Comparison of ENCODE assay signal across 9 cellular contexts in genomic region chr17:75909051-75909811, GRCh38. TPM values are rescaled to one million over a fixed set of nuclear protein-coding genes. Genes with fewer than 3 reads are reported as not detected.
DNase-seq lines count a peak whose midpoint lies in the region; FAIRE-seq and TF ChIP-seq lines count a peak whose summit lies in the region.
"Had no signal": no experiment of that assay in that cellular context is flagged by ENCODE, and none has a peak within 500 bp of the region (broad histone marks: within the 10 kb centered on the region; RNA-seq: fewer than 3 reads in every experiment).

No MANE protein-coding gene starts in this region.

- intact Hi-C loops in mammary epithelial cell (cut with micrococcal nuclease) = loop anchor here (10.0 kb wide), 2 partner anchors 196 to 366 kb away; partner anchors contain the start of gene EXOC7
- intact Hi-C loops in thyroid gland (cut with DNase I) = loop anchor here (5.0 kb wide), 1 partner anchor 98 kb away; no protein-coding TSS in a partner anchor

- BruUV-seq in mammary epithelial cell (replicated peaks; lab: Mats Ljungman, UMichigan) = no TSS peak

- H3K4me2 ChIP-seq in Loucy (ENCODE audit: low read depth, low read length, poor library complexity, severe bottlenecking) = peak overlapping the region; percentile 68
- H3K4me2 ChIP-seq in mammary epithelial cell (ENCODE audit: insufficient read depth, low read depth, low read length) = peak overlapping the region; percentile 72

- TF ChIP-seq CTCF in Loucy (conservative IDR thresholded peaks at IDR 0.05; ENCODE audit: low read length) = no peak
- no peak for TF ChIP-seq CTCF in mammary epithelial cell (conservative IDR thresholded peaks at IDR 0.05 in 1 of 2, IDR thresholded peaks at IDR 0.05 in 1 of 2; ENCODE audit: extremely low read depth in 1 of 2, insufficient read depth in 1 of 2, low read depth in 1 of 2, low read length in 2 of 2)
- TF ChIP-seq CTCF in thyroid gland (IDR thresholded peaks at IDR 0.05) = no peak

- H3K79me2 ChIP-seq in Loucy (ENCODE audit: insufficient read depth, low read length) (peaks cover 4% of the 10 kb centered on the region), mammary epithelial cell (ENCODE audit: insufficient read depth, low read length) (peaks cover 3% of the 10 kb centered on the region)

- H3K27me3 ChIP-seq in Loucy (ENCODE audit: insufficient read depth, low read length, poor library complexity, severe bottlenecking) = no peaks in the 10 kb centered on the region
- no peaks in the 10 kb centered on the region for H3K27me3 ChIP-seq in mammary epithelial cell (ENCODE audit: insufficient read depth, low read length)
- H3K27me3 ChIP-seq in thyroid gland = no peaks in the 10 kb centered on the region

- 53% methylated on average over 14 of the region's 14 CpGs for WGBS in mammary epithelial cell (ENCODE audit: low coverage, missing lambda C conversion rate)
- WGBS in thyroid gland, 2 donors = 74 to 75% methylated on average over 9 to 13 of the region's 14 CpGs

- H2AFZ ChIP-seq in Loucy (ENCODE audit: low read length) (peak overlapping the region; percentile 49; the same call in 1 of the 2 replicates), mammary epithelial cell (ENCODE audit: low read depth, low read length) (peak overlapping the region; percentile 72)

- H3K4me3 ChIP-seq in Loucy (ENCODE audit: low read length, poor library complexity, severe bottlenecking) = peak overlapping the region; percentile 49
- H3K4me3 ChIP-seq in mammary epithelial cell (replicated peaks in 1 of 3; ENCODE audit: insufficient read depth in 1 of 3, low read depth in 2 of 3, low read length in 3 of 3) = no peak overlapping the region
- H3K4me3 ChIP-seq in thyroid gland (replicated peaks in 1 of 3) = no peak overlapping the region

- TF ChIP-seq POLR2A in thyroid gland (IDR thresholded peaks at IDR 0.05) = no peak
- no peak for TF ChIP-seq POLR2A in GM12892 (IDR thresholded peaks at IDR 0.05; ENCODE audit: low read depth, low read length)

- in situ Hi-C loops in mammary epithelial cell (cut with MboI; ENCODE audit: low sequenced_read_pairs in 2 of 2) = loop anchor here (5.0 to 25.0 kb wide), 2 partner anchors 98 to 378 kb away; no protein-coding TSS in a partner anchor

- H4K20me1 ChIP-seq in Loucy (ENCODE audit: insufficient read depth, low read length, poor library complexity, severe bottlenecking) (peaks cover 3% of the 10 kb centered on the region), mammary epithelial cell (ENCODE audit: insufficient read depth, low read length) (no peaks in the 10 kb centered on the region)

- dilution Hi-C loops in mammary epithelial cell (cut with HindIII; ENCODE audit: low sequenced_read_pairs) = loop anchor here (5.0 kb wide), 2 partner anchors 33 to 47 kb away; partner anchors contain the start of gene FBF1

- H3K4me1 ChIP-seq in Loucy (ENCODE audit: insufficient read depth, low read length, poor library complexity, severe bottlenecking) (peaks cover 32% of the 10 kb centered on the region), mammary epithelial cell (ENCODE audit: insufficient read depth, low read length) (peaks cover 22% of the 10 kb centered on the region), thyroid gland (peaks cover 31 to 45% of the 10 kb centered on the region in 2 donors)

- no peaks in the 10 kb centered on the region for H3F3A ChIP-seq in Loucy (ENCODE audit: low read depth)

- CTCF ChIA-PET in mammary epithelial cell (lab: Charles Lee; ENCODE audit: low non-redundant PET) = no interaction called here

- H3K36me3 ChIP-seq in Loucy (ENCODE audit: insufficient read depth, low read length) = no peaks in the 10 kb centered on the region
- no peaks in the 10 kb centered on the region for H3K36me3 ChIP-seq in mammary epithelial cell (ENCODE audit: insufficient read depth, low read length)
- peaks cover 7 to 8% of the 10 kb centered on the region in 2 donors for H3K36me3 ChIP-seq in thyroid gland

- peak overlapping the region; percentile 65 for H3K9ac ChIP-seq in Loucy (ENCODE audit: low read depth, low read length, poor library complexity, severe bottlenecking)
- no peak overlapping the region for H3K9ac ChIP-seq in mammary epithelial cell (ENCODE audit: insufficient read depth, low read length)

- H3K9me3 ChIP-seq in Loucy (ENCODE audit: insufficient read depth, low read depth, low read length) (no peaks in the 10 kb centered on the region), mammary epithelial cell (replicated peaks; ENCODE audit: insufficient read depth, low read length) (no peaks in the 10 kb centered on the region), thyroid gland (no peaks in the 10 kb centered on the region)

- H3K9me2 ChIP-seq in Loucy (replicated peaks; ENCODE audit: low read depth, low read length) = no peaks in the 10 kb centered on the region

- no peak overlapping the region for H3K27ac ChIP-seq in mammary epithelial cell (ENCODE audit: insufficient read depth, low read depth, low read length)
- peak overlapping the region; percentile 18 to 87 (median 79) for H3K27ac ChIP-seq in thyroid gland

- DNase-seq in NCI-H2196 treated with DMSO at 0.1 percent for 48 hours (lab: John Stamatoyannopoulos, UW; ENCODE audit: unreplicated experiment) (peak; percentile 98), mammary epithelial cell (no peak), thyroid gland (peak; percentile 70 to 72), GM12892 (ENCODE audit: insufficient read length) (no peak)
- DNase-seq in NK-92 treated with Interleukin-12 subunit alpha and Interleukin-12 subunit beta, amount 100 ng/mL, for 24 hours (lab: John Stamatoyannopoulos, UW) = no peak
- no peak for DNase-seq in stimulated activated CD4-positive, alpha-beta T cell treated with anti-CD3 and anti-CD28 coated beads, Interleukin-15, amount 100 ng/mL, for 24 hours
- DNase-seq: erythroblast had no signal

- FAIRE-seq in GM12892 (lab: Jason Lieb, UNC) = no peak
- FAIRE-seq: bronchial epithelial cell had no signal

RNA-seq across cellular contexts. Expression of gene MRPL38, which starts 4.5 kb away (rescaled TPM):
- 10 to 100 TPM; 24.0 to 67.6 TPM for total RNA-seq in mammary epithelial cell
- 46.3 TPM for polyA plus RNA-seq in mammary epithelial cell
- 29.7 TPM for polyA minus RNA-seq in mammary epithelial cell
- total RNA-seq in thyroid gland = 10 to 100 TPM; 34.8 to 60.6 (median 50.3) TPM
- 37.0 TPM for polyA plus RNA-seq in GM12892 (2012; ENCODE audit: missing spikeins)

RNA-seq across cellular contexts. Expression of gene TRIM65, which starts 12.5 kb away (rescaled TPM):
- total RNA-seq in mammary epithelial cell (10 to 100 TPM; 19.3 to 20.2 TPM), thyroid gland (10 to 100 TPM; 23.0 to 39.4 (median 31.8) TPM)
- polyA plus RNA-seq in mammary epithelial cell = 6.8 TPM
- polyA minus RNA-seq in mammary epithelial cell = 25.9 TPM
- 7.7 TPM for polyA plus RNA-seq in GM12892 (2012; ENCODE audit: missing spikeins)

RNA-seq across cellular contexts. Expression of gene TRIM47, which starts 30.9 kb away (rescaled TPM):
- total RNA-seq in mammary epithelial cell (10 to 100 TPM; 49.3 to 54.8 TPM), thyroid gland (10 to 100 TPM; 14.7 to 27.8 (median 19.7) TPM)
- polyA plus RNA-seq in mammary epithelial cell = 33.5 TPM
- polyA minus RNA-seq in mammary epithelial cell = 44.0 TPM
- polyA plus RNA-seq in GM12892 (2012; ENCODE audit: missing spikeins) = 1.3 TPM

RNA-seq across cellular contexts. Expression of gene FBF1, which starts 31.6 kb away (rescaled TPM):
- total RNA-seq in mammary epithelial cell (10 to 100 TPM; 12.0 to 13.5 TPM), thyroid gland (10 to 100 TPM; 41.7 to 49.7 (median 43.4) TPM)
- polyA plus RNA-seq in mammary epithelial cell = 4.8 TPM
- polyA minus RNA-seq in mammary epithelial cell = 1.6 TPM
- 7.4 TPM for polyA plus RNA-seq in GM12892 (2012; ENCODE audit: missing spikeins)

RNA-seq across cellular contexts. Expression of gene WBP2, which starts 54.1 kb away (rescaled TPM):
- total RNA-seq in mammary epithelial cell (10 to 100 TPM; 50.2 to 88.0 TPM), thyroid gland (10 to 100 TPM; 41.8 to 64.5 (median 53.5) TPM)
- polyA plus RNA-seq in mammary epithelial cell = 42.7 TPM
- polyA minus RNA-seq in mammary epithelial cell = 117 TPM
- polyA plus RNA-seq in GM12892 (2012; ENCODE audit: missing spikeins) = 51.0 TPM

Comparison
In these comparisons a context has a peak if more than half of its experiments do, and no peak if none do; other contexts are left out.
1. DNase-seq: peak in NCI-H2196 treated with DMSO at 0.1 percent for 48 hours (single experiment) and thyroid gland (2 of 2); none in mammary epithelial cell (single experiment), NK-92 treated with Interleukin-12 subunit alpha and Interleukin-12 subunit beta, amount 100 ng/mL, for 24 hours (single experiment), stimulated activated CD4-positive, alpha-beta T cell treated with anti-CD3 and anti-CD28 coated beads, Interleukin-15, amount 100 ng/mL, for 24 hours (single experiment) and GM12892 (single experiment).